ENCODE assay signal across 8 cellular contexts in genomic region chr17:13017623-13018462, GRCh38. TPM values are rescaled to one million over a fixed set of nuclear protein-coding genes. Genes with fewer than 3 reads are reported as not detected.
DNase-seq lines count a peak whose midpoint lies in the region; ATAC-seq and TF ChIP-seq lines count a peak whose summit lies in the region.

TSS of gene ELAC2 (minus strand) at chr17:13018027. CDS start at chr17:13017947, 80 bp downstream.

- peak within 1 kb of the TSS; percentile 70 to 90 for H4K8ac ChIP-seq in IMR-90 (ENCODE audit: low read depth in 2 of 2, low read length in 2 of 2)

- H3K4me3 Mint-ChIP-seq in endothelial cell (ENCODE audit: unreplicated experiment) = peak within 1 kb of the TSS; percentile 96
- peak within 1 kb of the TSS; percentile 94 for H3K4me3 Mint-ChIP-seq in mesothelial cell of epicardium

- in situ Hi-C loops in IMR-90 (cut with MboI; ENCODE audit: low sequenced_read_pairs) = loop anchor here (25.0 kb wide), 1 partner anchor 506 kb away; no protein-coding TSS in a partner anchor

- H3K4me1 Mint-ChIP-seq in endothelial cell (ENCODE audit: unreplicated experiment) (peaks cover 4% of the 10 kb centered on the region), mesothelial cell of epicardium (peaks cover 11% of the 10 kb centered on the region)

- POLR2A ChIA-PET in IMR-90 (lab: Charles Lee; ENCODE audit: unreplicated experiment) (interaction anchor here (0.6 kb wide), 2 partner anchors 31 kb away, joined by 3 read pairs; no protein-coding TSS in a partner anchor), OCI-LY7 (lab: Charles Lee) (interaction anchor here (0.6 to 2.6 kb wide), 6 partner anchors 9 to 442 kb away, joined by 3 to 21 read pairs (median 5); no protein-coding TSS in a partner anchor)

- no peak within 1 kb of the TSS; the same call in 1 of the 2 replicates for H2BK20ac ChIP-seq in IMR-90 (ENCODE audit: low read depth, low read length)

- H3K4me1 ChIP-seq in IMR-90 (ENCODE audit: control insufficient read depth, insufficient read depth, low read length) = no peaks in the 10 kb centered on the region
- peaks cover 19% of the 10 kb centered on the region for H3K4me1 ChIP-seq in OCI-LY7 (ENCODE audit: insufficient read depth, low read length, poor library complexity, severe bottlenecking)

- no peaks in the 10 kb centered on the region for H3K9me3 ChIP-seq in IMR-90 (ENCODE audit: control insufficient read depth, insufficient read depth, low read length)
- no peaks in the 10 kb centered on the region for H3K9me3 ChIP-seq in OCI-LY7 (ENCODE audit: low read length)

- peak within 1 kb of the TSS; percentile 94 for H3K14ac ChIP-seq in IMR-90 (replicated peaks; ENCODE audit: low read depth, low read length)

- TF ChIP-seq CTCF in IMR-90 (conservative IDR thresholded peaks at IDR 0.05; ENCODE audit: low read depth, low read length) (no peak), OCI-LY7 (conservative IDR thresholded peaks at IDR 0.05; ENCODE audit: low read length) (0 out of 2 replicates have a peak, but pooled peaks have one; percentile 37), endothelial cell (IDR thresholded peaks at IDR 0.05; ENCODE audit: unreplicated experiment) (no peak), mesothelial cell of epicardium (IDR thresholded peaks at IDR 0.05; ENCODE audit: unreplicated experiment) (no peak)

- H3K27me3 Mint-ChIP-seq in endothelial cell (ENCODE audit: unreplicated experiment) = peaks cover 7% of the 10 kb centered on the region
- no peaks in the 10 kb centered on the region for H3K27me3 Mint-ChIP-seq in mesothelial cell of epicardium (ENCODE audit: low read depth)

- H4K5ac ChIP-seq in IMR-90 (ENCODE audit: low read depth, low read length) = peak within 1 kb of the TSS; percentile 91

- CTCF ChIA-PET in IMR-90 (lab: Yijun Ruan, JAX) = interaction anchor here (2.5 kb wide), 1 partner anchor 13 kb away, joined by 16 read pairs; no protein-coding TSS in a partner anchor
- CTCF ChIA-PET in OCI-LY7 (lab: Charles Lee; ENCODE audit: unreplicated experiment) = interaction anchor here (1.4 to 2.2 kb wide), 2 partner anchors 14 to 15 kb away, joined by 5 to 10 read pairs; no protein-coding TSS in a partner anchor

- H2BK15ac ChIP-seq in IMR-90 (ENCODE audit: low read depth, low read length) = no peak within 1 kb of the TSS; the same call in 2 of the 3 replicates

- H3K36me3 Mint-ChIP-seq in endothelial cell (ENCODE audit: low read depth, unreplicated experiment) = peaks cover 21% of the 10 kb centered on the region
- peaks cover 25% of the 10 kb centered on the region for H3K36me3 Mint-ChIP-seq in mesothelial cell of epicardium

- H3K18ac ChIP-seq in IMR-90 (ENCODE audit: low read depth, low read length) = peak within 1 kb of the TSS; percentile 71; the same call in 1 of the 2 replicates

- peaks cover 19% of the 10 kb centered on the region for H3K79me2 ChIP-seq in OCI-LY7 (ENCODE audit: insufficient read depth, low read depth, low read length)

- ATAC-seq in GM21528 (IDR thresholded peaks at IDR 0.05; ENCODE audit: low FRiP score, unreplicated experiment) (peak; percentile 97), IMR-90 (ENCODE audit: low read depth) (peak; percentile 99)

- dilution Hi-C loops in IMR-90 (cut with HindIII; ENCODE audit: low sequenced_read_pairs, unreplicated experiment) = no loop called here

- peak within 1 kb of the TSS; percentile 40; the same call in 1 of the 2 replicates for H2BK120ac ChIP-seq in IMR-90 (ENCODE audit: low read depth, low read length)

- peak within 1 kb of the TSS; percentile 95 for H3K56ac ChIP-seq in IMR-90 (ENCODE audit: extremely low read depth, insufficient read depth, low read length)

- H3K4me3 ChIP-seq in IMR-90 (ENCODE audit: insufficient read depth, low read depth, low read length) (peak within 1 kb of the TSS; percentile 68), OCI-LY7 (ENCODE audit: low read depth, low read length, poor library complexity, severe bottlenecking) (peak within 1 kb of the TSS; percentile 85)

- H3K36me3 ChIP-seq in IMR-90 (ENCODE audit: control insufficient read depth, insufficient read depth, low read length) = peaks cover 16% of the 10 kb centered on the region
- peaks cover 36% of the 10 kb centered on the region for H3K36me3 ChIP-seq in OCI-LY7 (ENCODE audit: insufficient read depth, low read length)

- peak within 1 kb of the TSS; percentile 99 for H3K4me2 ChIP-seq in IMR-90 (ENCODE audit: low read depth, low read length)
- H3K4me2 ChIP-seq in OCI-LY7 (ENCODE audit: low read length) = peak within 1 kb of the TSS; percentile 91

- H3K27me3 ChIP-seq in IMR-90 (ENCODE audit: control insufficient read depth, insufficient read depth, low read length) = no peaks in the 10 kb centered on the region

- peak within 1 kb of the TSS; percentile 87 for H2BK5ac ChIP-seq in IMR-90 (ENCODE audit: low read depth, low read length, poor library complexity, severe bottlenecking)

- peak; percentile 86 for TF ChIP-seq POLR2A in IMR-90 (IDR thresholded peaks at IDR 0.05; ENCODE audit: low read depth, low read length)

- no peaks in the 10 kb centered on the region for H3K9me1 ChIP-seq in IMR-90 (ENCODE audit: insufficient read depth, low read length)

- H3K27ac ChIP-seq in IMR-90 (ENCODE audit: insufficient read depth, low read length) = peak within 1 kb of the TSS; percentile 58
- peak within 1 kb of the TSS; percentile 52 for H3K27ac ChIP-seq in OCI-LY7 (ENCODE audit: low read depth, low read length, poor library complexity, severe bottlenecking)

- DNase-seq in DMS 273 treated with DMSO at 0.1 percent for 48 hours (lab: John Stamatoyannopoulos, UW) (peak; percentile 97), IMR-90 (peak; percentile 99), OCI-LY7 (ENCODE audit: low spot score) (peak; percentile 99), activated T-cell treated with anti-CD3 and anti-CD28 coated beads for 1 hour (ENCODE audit: low read depth) (peak; percentile 88), endothelial cell (ENCODE audit: low spot score) (peak; percentile 93), mesothelial cell of epicardium (ENCODE audit: low spot score in 2 of 2, unreplicated experiment in 2 of 2) (peak; percentile 93 to 97)
- DNase-seq in stimulated activated CD8-positive, alpha-beta memory T cell treated with anti-CD3 and anti-CD28 coated beads, Interleukin-15, amount 100 ng/mL, for 48 hours (ENCODE audit: low read depth in 2 of 2) = peak; percentile 92 to 95

- intact Hi-C loops in IMR-90 (cut with micrococcal nuclease) = no loop called here
- intact Hi-C loops in OCI-LY7 (cut with micrococcal nuclease; ENCODE audit: unreplicated experiment) = loop anchor here (2.0 kb wide), 1 partner anchor 229 kb away; the partner anchor contains the start of gene ARHGAP44

- H3K4ac ChIP-seq in IMR-90 (ENCODE audit: low read depth, low read length) = peak within 1 kb of the TSS; percentile 89

- H3K23ac ChIP-seq in IMR-90 (ENCODE audit: low read depth, low read length) = peak within 1 kb of the TSS; percentile 95

- H3K9ac ChIP-seq in IMR-90 (ENCODE audit: low read depth, low read length) = peak within 1 kb of the TSS; percentile 83

- H4K20me1 ChIP-seq in IMR-90 (ENCODE audit: insufficient read depth, low read length) (no peaks in the 10 kb centered on the region), OCI-LY7 (ENCODE audit: insufficient read depth, low read length) (no peaks in the 10 kb centered on the region)

- no peaks in the 10 kb centered on the region for H3K9me2 ChIP-seq in OCI-LY7 (ENCODE audit: insufficient read depth, low read length)

- no peak within 1 kb of the TSS; the same call in 1 of the 2 replicates for H2AK5ac ChIP-seq in IMR-90 (ENCODE audit: low read depth, low read length)

- WGBS in IMR-90 (ENCODE audit: extremely low coverage in 2 of 2, insufficient read length in 1 of 2), 2 experiments = 1% methylated on average over 32 of the region's 80 CpGs; no CpG with 5 or more reads in 1 of the 2 experiments

- H2AK9ac ChIP-seq in IMR-90 (replicated peaks; ENCODE audit: low read depth, low read length, poor library complexity) = peak within 1 kb of the TSS; percentile 95

- TF ChIP-seq RAD21 in IMR-90 (IDR thresholded peaks at IDR 0.05; ENCODE audit: low read length) = no peak

- H4K91ac ChIP-seq in IMR-90 (ENCODE audit: insufficient read depth, low read depth, low read length) = peak within 1 kb of the TSS; percentile 73

- H3K27ac Mint-ChIP-seq in endothelial cell (ENCODE audit: unreplicated experiment) = peak within 1 kb of the TSS; percentile 91
- peak within 1 kb of the TSS; percentile 98 for H3K27ac Mint-ChIP-seq in mesothelial cell of epicardium

- H2AFZ ChIP-seq in IMR-90 (replicated peaks; ENCODE audit: low read length, poor library complexity) (peak within 1 kb of the TSS; percentile 97), OCI-LY7 (ENCODE audit: low read length) (peak within 1 kb of the TSS; percentile 87)

- peaks cover 19 to 20% of the 10 kb centered on the region in 2 experiments for H3K79me1 ChIP-seq in IMR-90 (ENCODE audit: low read depth in 1 of 2, low read length in 2 of 2)

- no peaks in the 10 kb centered on the region for H3K9me3 Mint-ChIP-seq in endothelial cell (ENCODE audit: unreplicated experiment)
- H3K9me3 Mint-ChIP-seq in mesothelial cell of epicardium = no peaks in the 10 kb centered on the region

- BruUV-seq in IMR-90 (replicated peaks; lab: Mats Ljungman, UMichigan) (no TSS peak), OCI-LY7 (replicated peaks; lab: Mats Ljungman, UMichigan) (no TSS peak)

TF ChIP-seq in IMR-90, 13 proteins besides CTCF, POLR2A, EP300 and RAD21 (continues in another document):
- no peak for TF ChIP-seq CEBPB (IDR thresholded peaks at IDR 0.05; ENCODE audit: low read depth, low read length)
- TF ChIP-seq MAFK (IDR thresholded peaks at IDR 0.05; ENCODE audit: low read depth, low read length) = no peak
- TF ChIP-seq CHD1 (IDR thresholded peaks at IDR 0.05; ENCODE audit: low read depth, low read length) = peak; percentile 84; the same call in 1 of the 2 replicates
- TF ChIP-seq USF2 (IDR thresholded peaks at IDR 0.05; ENCODE audit: low read depth, low read length) = peak; percentile 83
- TF ChIP-seq MAZ (IDR thresholded peaks at IDR 0.05; ENCODE audit: borderline replicate concordance, low read depth, low read length) = no peak
- TF ChIP-seq RCOR1 (IDR thresholded peaks at IDR 0.05; ENCODE audit: insufficient replicate concordance, low read length) = peak; percentile 13

RNA-seq across cellular contexts. Expression of gene ELAC2, which starts in this region (rescaled TPM):
- total RNA-seq in IMR-90 (2012; rRNA removed) (70.8 and 80.7 TPM in 2 replicates), OCI-LY7 (2022) (90.7 and 98.8 TPM in 2 replicates), endothelial cell (ENCODE audit: unreplicated experiment) (73.7 TPM), mesothelial cell of epicardium (67.3 to 69.8 TPM (median 69.3 TPM) in 3 replicates)
- 71.4 and 75.2 TPM in 2 replicates for polyA plus RNA-seq in IMR-90 (2012; rRNA removed)
- polyA plus RNA-seq in IMR-90 (2012; cell fraction: cytosol; rRNA removed) = 38.2 and 39.0 TPM in 2 replicates
- polyA plus RNA-seq in IMR-90 (2012; cell fraction: nucleus; rRNA removed; ENCODE audit: low replicate concordance) = 106 and 153 TPM in 2 replicates
- 127 and 130 TPM in 2 replicates for total RNA-seq in OCI-LY7 (2014; rRNA removed; shearing (Covaris generic))

Comparison
In these comparisons a context has a peak if more than half of its experiments do, and no peak if none do; other contexts are left out.
1. Peak in every context shown above with its lines: DNase-seq, ATAC-seq, H3K4me3 ChIP-seq and H3K27ac ChIP-seq.